Comparison of ENCODE assay signal across 28 cellular contexts in the genomic region with DNA sequence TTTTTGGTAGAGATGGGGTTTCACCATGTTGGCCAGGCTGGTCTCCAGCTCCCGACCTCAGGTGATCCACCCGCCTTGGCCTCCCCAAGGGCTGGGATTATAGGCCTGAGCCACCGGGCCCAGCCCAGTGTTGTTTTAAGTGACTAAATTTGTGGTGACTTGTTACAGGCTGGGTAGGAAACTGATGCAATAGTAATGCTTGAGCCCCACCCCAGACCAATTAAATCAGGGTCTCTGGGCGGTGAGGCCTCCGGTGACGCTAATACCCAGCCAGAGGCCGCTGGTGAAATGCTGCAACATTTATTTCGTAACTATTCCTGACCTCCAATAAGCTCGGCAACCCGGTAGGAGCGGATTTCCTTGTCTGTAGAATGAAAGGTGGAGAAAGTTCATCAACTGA. TPM values are rescaled to one million over a fixed set of nuclear protein-coding genes. Genes with fewer than 3 reads are reported as not detected.
"Had no signal": no experiment of that assay in that cellular context is flagged by ENCODE, and none has a peak within 500 bp of the region (broad histone marks: within the 10 kb centered on the region; RNA-seq: fewer than 3 reads in every experiment).

No MANE protein-coding gene starts in this region.

- H3K27ac ChIP-seq: colonic mucosa, epithelial cell of prostate, foreskin keratinocyte, hepatocyte, lower lobe of right lung, thoracic aorta, upper lobe of right lung had no signal

- H3K9me3 ChIP-seq: colonic mucosa, lower lobe of right lung, mucosa of descending colon, thoracic aorta, upper lobe of right lung had no signal

- H3K4me1 Mint-ChIP-seq: activated B cell treated with CpG ODN at 0.5 μM for 24 hours; activated CD4-positive, alpha-beta T cell treated with anti-CD3 and anti-CD28 coated beads for 36 hours; activated naive CD8-positive, alpha-beta T cell treated with anti-CD3 and anti-CD28 coated beads for 36 hours; immature natural killer cell had no signal

- H3K4me3 Mint-ChIP-seq: activated B cell treated with CpG ODN at 0.5 μM for 24 hours; activated CD4-positive, alpha-beta T cell treated with anti-CD3 and anti-CD28 coated beads for 36 hours; activated naive CD8-positive, alpha-beta T cell treated with anti-CD3 and anti-CD28 coated beads for 36 hours; activated T-cell treated with anti-CD3 and anti-CD28 coated beads, Interleukin-2, amount 50 U/mL, for 4 hours; immature natural killer cell; T-helper 1 cell treated with Interleukin-12 subunit alpha and Interleukin-12 subunit beta and Interleukin-4 antibody, amounts not matched to agents 30 μg/mL and 1 μg/mL, for 36 hours had no signal

- H3K9me3 Mint-ChIP-seq: immature natural killer cell had no signal

- H3K27ac Mint-ChIP-seq: activated B cell treated with CpG ODN at 0.5 μM for 24 hours; activated CD4-positive, alpha-beta T cell treated with anti-CD3 and anti-CD28 coated beads for 36 hours; activated naive CD8-positive, alpha-beta T cell treated with anti-CD3 and anti-CD28 coated beads for 36 hours; activated T-helper 2 cell treated with anti-CD3 and anti-CD28 coated beads, Interferon-gamma antibody, Interleukin-2, Interleukin-4, amounts not matched to agents 10 μg/mL and 5 μg/mL and 100 μg/mL, durations not matched to agents 14 hours and 24 hours and 36 hours; immature natural killer cell; T-helper 1 cell treated with Interleukin-12 subunit alpha and Interleukin-12 subunit beta and Interleukin-4 antibody, amounts not matched to agents 30 μg/mL and 1 μg/mL, for 36 hours had no signal

- H3K36me3 ChIP-seq: colonic mucosa, lower lobe of right lung, thoracic aorta, upper lobe of right lung had no signal

- DNase-seq: activated B cell treated with CpG ODN at 0.5 μM for 24 hours; activated CD4-positive, alpha-beta T cell treated with anti-CD3 and anti-CD28 coated beads for 36 hours; activated CD4-positive, alpha-beta T cell treated with anti-CD3 and anti-CD28 coated beads, Interleukin-2, amount 50 U/mL, for 4 hours; activated CD8-positive, alpha-beta memory T cell treated with anti-CD3 and anti-CD28 coated beads for 24 hours; activated CD8-positive, alpha-beta memory T cell treated with anti-CD3 and anti-CD28 coated beads, Interleukin-2, amount 50 U/mL, for 4 hours; activated naive CD4-positive, alpha-beta T cell treated with Interleukin-2 at 50 U/mL for 16 hours; activated naive CD8-positive, alpha-beta T cell treated with anti-CD3 and anti-CD28 coated beads for 36 hours; activated T-cell treated with anti-CD3 and anti-CD28 coated beads, Interleukin-2, amount 50 U/mL, for 4 hours; colonic mucosa; foreskin keratinocyte; immature natural killer cell; lower lobe of right lung; mesendoderm; mucosa of descending colon; posterior cingulate gyrus; stimulated activated CD4-positive, alpha-beta T cell treated with anti-CD3 and anti-CD28 coated beads, Interleukin-4, amount 100 ng/mL, for 1 hour; stimulated activated naive CD4-positive, alpha-beta T cell; upper lobe of right lung had no signal

- H3K4me3 ChIP-seq: colonic mucosa, hepatocyte, lower lobe of right lung, mucosa of descending colon, smooth muscle cell, thoracic aorta, upper lobe of right lung had no signal

- H3K36me3 Mint-ChIP-seq: activated naive CD8-positive, alpha-beta T cell treated with anti-CD3 and anti-CD28 coated beads for 36 hours; immature natural killer cell had no signal

- H3K27me3 ChIP-seq: colonic mucosa, foreskin keratinocyte, hepatocyte had no signal

- H3K4me1 ChIP-seq: colonic mucosa, foreskin keratinocyte, lower lobe of right lung, upper lobe of right lung had no signal

- ATAC-seq: activated CD4-positive, alpha-beta T cell treated with anti-CD3 and anti-CD28 coated beads for 36 hours; activated T-cell treated with anti-CD3 and anti-CD28 coated beads, Interleukin-2, amount 50 U/mL, for 4 hours; foreskin keratinocyte; left lobe of liver; lower lobe of right lung; mucosa of descending colon; sciatic nerve; upper lobe of right lung had no signal

RNA-seq across cellular contexts. Expression of gene FZD10, which starts 42.2 kb away (rescaled TPM):
- total RNA-seq: activated B cell treated with CpG ODN at 0.5 μM for 24 hours; activated CD4-positive, alpha-beta T cell treated with anti-CD3 and anti-CD28 coated beads for 36 hours; activated naive CD8-positive, alpha-beta T cell treated with anti-CD3 and anti-CD28 coated beads for 36 hours; activated T-cell treated with anti-CD3 and anti-CD28 coated beads, Interleukin-2, amount 50 U/mL, for 4 hours; activated T-helper 2 cell treated with anti-CD3 and anti-CD28 coated beads, Interferon-gamma antibody, Interleukin-2, Interleukin-4, amounts not matched to agents 10 μg/mL and 5 μg/mL and 100 μg/mL, durations not matched to agents 14 hours and 24 hours and 36 hours; astrocyte; glomerular endothelial cell; left lobe of liver had no signal
